ENCODE assay signal across 8 cellular contexts in genomic region chr14:89468030-89468429, GRCh38. TPM values are rescaled to one million over a fixed set of nuclear protein-coding genes. Genes with fewer than 3 reads are reported as not detected.
DNase-seq lines count a peak whose midpoint lies in the region; ATAC-seq and TF ChIP-seq lines count a peak whose summit lies in the region.
"Not testable (repeated sequence)": the region's sequence is repeated elsewhere in the genome, so short reads cannot be mapped to it uniquely, and the experiment has no call there.

No MANE protein-coding gene starts in this region.

- H2BK120ac ChIP-seq in IMR-90 (ENCODE audit: low read depth, low read length) = not testable (repeated sequence)

- peaks cover 36% of the 10 kb centered on the region for H3K4me1 ChIP-seq in CD8-positive, alpha-beta T cell (ENCODE audit: insufficient read depth, low read length)
- not testable (repeated sequence) for H3K4me1 ChIP-seq in IMR-90 (ENCODE audit: control insufficient read depth, insufficient read depth, low read length)
- H3K4me1 ChIP-seq in naive thymus-derived CD4-positive, alpha-beta T cell (ENCODE audit: control insufficient read depth in 2 of 2, insufficient read depth in 2 of 2, low read length in 2 of 2) = peaks cover 10 to 39% of the 10 kb centered on the region in 2 donors

- peaks cover 10 to 14% (median 13%) of the 10 kb centered on the region in 7 donors for H3K9me3 Mint-ChIP-seq in CD14-positive monocyte
- not testable (repeated sequence) for H3K9me3 Mint-ChIP-seq in CD8-positive, alpha-beta T cell; central memory CD8-positive, alpha-beta T cell; effector memory CD8-positive, alpha-beta T cell; naive thymus-derived CD4-positive, alpha-beta T cell; natural killer cell treated with Interleukin-12 subunit alpha and Interleukin-12 subunit beta and Interleukin-15 and Interleukin-18, amount 100 ng/mL, for 72 hours

- CTCF ChIA-PET in CD8-positive, alpha-beta T cell (lab: Charles Lee); IMR-90 (lab: Yijun Ruan, JAX); naive thymus-derived CD4-positive, alpha-beta T cell (lab: Charles Lee): not testable (repeated sequence)

- not testable (repeated sequence) for H3K27ac ChIP-seq in CD8-positive, alpha-beta T cell (ENCODE audit: low read depth, low read length); IMR-90 (ENCODE audit: insufficient read depth, low read length); naive thymus-derived CD4-positive, alpha-beta T cell (ENCODE audit: low read depth, low read length)

- not testable (repeated sequence) for TF ChIP-seq RAD21 in IMR-90 (IDR thresholded peaks at IDR 0.05; ENCODE audit: low read length)

- H2AK9ac ChIP-seq in IMR-90 (replicated peaks; ENCODE audit: low read depth, low read length, poor library complexity) = not testable (repeated sequence)

- POLR2A ChIA-PET in CD8-positive, alpha-beta T cell (lab: Charles Lee) = interaction anchor here (0.6 to 2.3 kb wide), 2 partner anchors 39 to 42 kb away, joined by 3 to 6 read pairs; no protein-coding TSS in a partner anchor
- POLR2A ChIA-PET in IMR-90 (lab: Charles Lee; ENCODE audit: unreplicated experiment); naive thymus-derived CD4-positive, alpha-beta T cell (lab: Charles Lee): not testable (repeated sequence)

- H3K9ac ChIP-seq in IMR-90 (ENCODE audit: low read depth, low read length) = not testable (repeated sequence)

- H3K27me3 ChIP-seq in CD8-positive, alpha-beta T cell (ENCODE audit: insufficient read depth, low read length); IMR-90 (ENCODE audit: control insufficient read depth, insufficient read depth, low read length); naive thymus-derived CD4-positive, alpha-beta T cell (ENCODE audit: control insufficient read depth in 2 of 2, insufficient read depth in 2 of 2, low read length in 2 of 2): not testable (repeated sequence)

- H3K4me2 ChIP-seq in IMR-90 (ENCODE audit: low read depth, low read length) = not testable (repeated sequence)

- H3K14ac ChIP-seq in IMR-90 (replicated peaks; ENCODE audit: low read depth, low read length) = not testable (repeated sequence)

- TF ChIP-seq POLR2A in IMR-90 (IDR thresholded peaks at IDR 0.05; ENCODE audit: low read depth, low read length) = not testable (repeated sequence)

- H2BK5ac ChIP-seq in IMR-90 (ENCODE audit: low read depth, low read length, poor library complexity, severe bottlenecking) = not testable (repeated sequence)

- BruUV-seq in IMR-90 (replicated peaks; lab: Mats Ljungman, UMichigan) = not testable (repeated sequence)

- H3K23ac ChIP-seq in IMR-90 (ENCODE audit: low read depth, low read length) = not testable (repeated sequence)

- H2AFZ ChIP-seq in IMR-90 (replicated peaks; ENCODE audit: low read length, poor library complexity) = not testable (repeated sequence)

- H4K8ac ChIP-seq in IMR-90 (ENCODE audit: low read depth in 2 of 2, low read length in 2 of 2) = not testable (repeated sequence)

- DNase-seq in CD14-positive monocyte (ENCODE audit: low spot score); IMR-90; central memory CD8-positive, alpha-beta T cell (ENCODE audit: low spot score in 2 of 2); effector memory CD8-positive, alpha-beta T cell; naive thymus-derived CD4-positive, alpha-beta T cell; natural killer cell treated with Interleukin-12 subunit alpha and Interleukin-12 subunit beta and Interleukin-15 and Interleukin-18, amount 100 ng/mL, for 72 hours (ENCODE audit: low spot score): not testable (repeated sequence)
- peak in 1 of 7 experiments; percentile 11 for DNase-seq in CD8-positive, alpha-beta T cell
- peak; percentile 8 for DNase-seq in activated naive CD4-positive, alpha-beta T cell treated with Interleukin-2 at 50 U/mL for 16 hours

- H3K27ac Mint-ChIP-seq in CD14-positive monocyte = peak overlapping the region in 5 of 7 donors; percentile 8 to 52 (median 30)
- H3K27ac Mint-ChIP-seq in CD8-positive, alpha-beta T cell = peak overlapping the region; percentile 83
- not testable (repeated sequence) for H3K27ac Mint-ChIP-seq in central memory CD8-positive, alpha-beta T cell (ENCODE audit: low read depth)
- H3K27ac Mint-ChIP-seq in effector memory CD8-positive, alpha-beta T cell = peak overlapping the region in 1 of 2 donors; percentile 60
- H3K27ac Mint-ChIP-seq in naive thymus-derived CD4-positive, alpha-beta T cell = peak overlapping the region in 5 of 9 donors; percentile 10 to 70 (median 51)
- peak overlapping the region; percentile 43 to 80 for H3K27ac Mint-ChIP-seq in natural killer cell treated with Interleukin-12 subunit alpha and Interleukin-12 subunit beta and Interleukin-15 and Interleukin-18, amount 100 ng/mL, for 72 hours

- not testable (repeated sequence) for H3K9me3 ChIP-seq in CD8-positive, alpha-beta T cell (ENCODE audit: low read length); IMR-90 (ENCODE audit: control insufficient read depth, insufficient read depth, low read length); naive thymus-derived CD4-positive, alpha-beta T cell (ENCODE audit: control insufficient read depth in 2 of 3, low read length in 3 of 3)

- not testable (repeated sequence) for H4K20me1 ChIP-seq in IMR-90 (ENCODE audit: insufficient read depth, low read length)

- not testable (repeated sequence) for H3K27me3 Mint-ChIP-seq in CD14-positive monocyte (ENCODE audit: low read depth in 3 of 3); CD8-positive, alpha-beta T cell (ENCODE audit: low read depth); central memory CD8-positive, alpha-beta T cell; effector memory CD8-positive, alpha-beta T cell; naive thymus-derived CD4-positive, alpha-beta T cell; natural killer cell treated with Interleukin-12 subunit alpha and Interleukin-12 subunit beta and Interleukin-15 and Interleukin-18, amount 100 ng/mL, for 72 hours

- not testable (repeated sequence) for H4K91ac ChIP-seq in IMR-90 (ENCODE audit: insufficient read depth, low read depth, low read length)

- not testable (repeated sequence) for TF ChIP-seq CTCF in CD14-positive monocyte (IDR thresholded peaks at IDR 0.05); CD8-positive, alpha-beta T cell (IDR thresholded peaks at IDR 0.05); IMR-90 (conservative IDR thresholded peaks at IDR 0.05; ENCODE audit: low read depth, low read length)

- H2AK5ac ChIP-seq in IMR-90 (ENCODE audit: low read depth, low read length) = not testable (repeated sequence)

- not testable (repeated sequence) for H2BK15ac ChIP-seq in IMR-90 (ENCODE audit: low read depth, low read length)

- in situ Hi-C loops in IMR-90 (cut with MboI; ENCODE audit: low sequenced_read_pairs) = not testable (repeated sequence)

- peaks cover 83% of the 10 kb centered on the region for H3K4me1 Mint-ChIP-seq in CD14-positive monocyte
- H3K4me1 Mint-ChIP-seq in CD8-positive, alpha-beta T cell (ENCODE audit: low read depth) = peaks cover 65% of the 10 kb centered on the region
- H3K4me1 Mint-ChIP-seq in central memory CD8-positive, alpha-beta T cell = peaks cover 55% of the 10 kb centered on the region
- H3K4me1 Mint-ChIP-seq in effector memory CD8-positive, alpha-beta T cell (ENCODE audit: low read depth in 2 of 2) = peaks cover 44 to 47% of the 10 kb centered on the region in 2 donors
- peaks cover 24 to 74% (median 54%) of the 10 kb centered on the region in 7 donors for H3K4me1 Mint-ChIP-seq in naive thymus-derived CD4-positive, alpha-beta T cell
- peaks cover 42 to 52% of the 10 kb centered on the region in 2 donors for H3K4me1 Mint-ChIP-seq in natural killer cell treated with Interleukin-12 subunit alpha and Interleukin-12 subunit beta and Interleukin-15 and Interleukin-18, amount 100 ng/mL, for 72 hours (ENCODE audit: low read depth in 2 of 2)

- intact Hi-C loops in CD14-positive monocyte (cut with micrococcal nuclease); IMR-90 (cut with micrococcal nuclease); naive thymus-derived CD4-positive, alpha-beta T cell (cut with micrococcal nuclease): not testable (repeated sequence)
- intact Hi-C loops in CD8-positive, alpha-beta T cell (cut with DNase I, micrococcal nuclease) = loop anchor here (5.0 kb wide), 2 partner anchors 36 to 51 kb away; partner anchors contain the start of gene FOXN3 (in 1 of the 2)

- dilution Hi-C loops in IMR-90 (cut with HindIII; ENCODE audit: low sequenced_read_pairs, unreplicated experiment) = not testable (repeated sequence)

- H4K5ac ChIP-seq in IMR-90 (ENCODE audit: low read depth, low read length) = not testable (repeated sequence)

- not testable (repeated sequence) for H3K36me3 ChIP-seq in CD8-positive, alpha-beta T cell (ENCODE audit: insufficient read depth, low read length); IMR-90 (ENCODE audit: control insufficient read depth, insufficient read depth, low read length)
- H3K36me3 ChIP-seq in naive thymus-derived CD4-positive, alpha-beta T cell (ENCODE audit: control insufficient read depth in 2 of 3, insufficient read depth in 3 of 3, low read length in 3 of 3) = peaks cover 0 to 11% (median 0%) of the 10 kb centered on the region in 3 experiments

- peaks cover 19 to 27% of the 10 kb centered on the region in 2 donors for H3K36me3 Mint-ChIP-seq in CD14-positive monocyte
- H3K36me3 Mint-ChIP-seq in CD8-positive, alpha-beta T cell = peaks cover 36% of the 10 kb centered on the region
- H3K36me3 Mint-ChIP-seq in central memory CD8-positive, alpha-beta T cell (ENCODE audit: insufficient read depth) = peaks cover 10% of the 10 kb centered on the region
- H3K36me3 Mint-ChIP-seq in effector memory CD8-positive, alpha-beta T cell (ENCODE audit: insufficient read depth) = peaks cover 10% of the 10 kb centered on the region
- H3K36me3 Mint-ChIP-seq in naive thymus-derived CD4-positive, alpha-beta T cell = peaks cover 0 to 43% (median 35%) of the 10 kb centered on the region in 5 donors
- not testable (repeated sequence) for H3K36me3 Mint-ChIP-seq in natural killer cell treated with Interleukin-12 subunit alpha and Interleukin-12 subunit beta and Interleukin-15 and Interleukin-18, amount 100 ng/mL, for 72 hours

- not testable (repeated sequence) for ATAC-seq in CD8-positive, alpha-beta T cell; IMR-90 (ENCODE audit: low read depth); central memory CD8-positive, alpha-beta T cell (replicated peaks; ENCODE audit: extremely low read depth, poor library complexity, severe bottlenecking); effector memory CD8-positive, alpha-beta T cell (replicated peaks); naive thymus-derived CD4-positive, alpha-beta T cell; natural killer cell treated with Interleukin-12 subunit alpha and Interleukin-12 subunit beta and Interleukin-15 and Interleukin-18, amount 100 ng/mL, for 72 hours

- peaks cover 14 to 27% of the 10 kb centered on the region in 2 experiments for H3K79me1 ChIP-seq in IMR-90 (ENCODE audit: low read depth in 1 of 2, low read length in 2 of 2)

- not testable (repeated sequence) for H3K4me3 ChIP-seq in CD8-positive, alpha-beta T cell (ENCODE audit: low read depth, low read length); IMR-90 (ENCODE audit: insufficient read depth, low read depth, low read length); naive thymus-derived CD4-positive, alpha-beta T cell (ENCODE audit: low read length)

- not testable (repeated sequence) for H3K9me1 ChIP-seq in IMR-90 (ENCODE audit: insufficient read depth, low read length)

- not testable (repeated sequence) for H3K18ac ChIP-seq in IMR-90 (ENCODE audit: low read depth, low read length)

- WGBS in IMR-90 (ENCODE audit: extremely low coverage in 2 of 2, insufficient read length in 1 of 2), 2 experiments = no CpG with 5 or more reads among the region's 6 CpGs

- not testable (repeated sequence) for H2BK20ac ChIP-seq in IMR-90 (ENCODE audit: low read depth, low read length)

- peak overlapping the region; percentile 39; the same call in 1 of the 2 replicates for H3K4ac ChIP-seq in IMR-90 (ENCODE audit: low read depth, low read length)

- H3K56ac ChIP-seq in IMR-90 (ENCODE audit: extremely low read depth, insufficient read depth, low read length) = not testable (repeated sequence)

- not testable (repeated sequence) for H3K4me3 Mint-ChIP-seq in CD14-positive monocyte; CD8-positive, alpha-beta T cell
- peak overlapping the region; percentile 67 for H3K4me3 Mint-ChIP-seq in central memory CD8-positive, alpha-beta T cell
- H3K4me3 Mint-ChIP-seq in effector memory CD8-positive, alpha-beta T cell = peak overlapping the region; percentile 77 to 78
- H3K4me3 Mint-ChIP-seq in naive thymus-derived CD4-positive, alpha-beta T cell = peak overlapping the region in 1 of 10 donors; percentile 33
- peak overlapping the region; percentile 49 for H3K4me3 Mint-ChIP-seq in natural killer cell treated with Interleukin-12 subunit alpha and Interleukin-12 subunit beta and Interleukin-15 and Interleukin-18, amount 100 ng/mL, for 72 hours

RNA-seq across cellular contexts. Expression of gene FOXN3, which starts 51.0 kb away (rescaled TPM):
- polyA plus RNA-seq in CD14-positive monocyte = 10 to 100 TPM; 38.7 to 42.0 TPM
- 100 to 1,000 TPM; 134 to 139 TPM for total RNA-seq in CD8-positive, alpha-beta T cell
- total RNA-seq in IMR-90 (2012; rRNA removed) = 32.5 and 33.7 TPM in 2 replicates
- polyA plus RNA-seq in IMR-90 (2012; rRNA removed) = 22.6 and 23.5 TPM in 2 replicates
- polyA plus RNA-seq in IMR-90 (2012; cell fraction: cytosol; rRNA removed) = 13.7 and 16.8 TPM in 2 replicates
- 13.3 and 17.3 TPM in 2 replicates for polyA plus RNA-seq in IMR-90 (2012; cell fraction: nucleus; rRNA removed; ENCODE audit: low replicate concordance)
- 100 to 1,000 TPM; 103 to 192 (median 149) TPM for total RNA-seq in naive thymus-derived CD4-positive, alpha-beta T cell
- 100 to 1,000 TPM; 120 to 156 TPM for polyA plus RNA-seq in naive thymus-derived CD4-positive, alpha-beta T cell
- total RNA-seq in natural killer cell treated with Interleukin-12 subunit alpha and Interleukin-12 subunit beta and Interleukin-15 and Interleukin-18, amount 100 ng/mL, for 72 hours = 100 to 1,000 TPM; 127 to 133 TPM
